1 cellular context compared by ENCODE assay signal in the genomic region with DNA sequence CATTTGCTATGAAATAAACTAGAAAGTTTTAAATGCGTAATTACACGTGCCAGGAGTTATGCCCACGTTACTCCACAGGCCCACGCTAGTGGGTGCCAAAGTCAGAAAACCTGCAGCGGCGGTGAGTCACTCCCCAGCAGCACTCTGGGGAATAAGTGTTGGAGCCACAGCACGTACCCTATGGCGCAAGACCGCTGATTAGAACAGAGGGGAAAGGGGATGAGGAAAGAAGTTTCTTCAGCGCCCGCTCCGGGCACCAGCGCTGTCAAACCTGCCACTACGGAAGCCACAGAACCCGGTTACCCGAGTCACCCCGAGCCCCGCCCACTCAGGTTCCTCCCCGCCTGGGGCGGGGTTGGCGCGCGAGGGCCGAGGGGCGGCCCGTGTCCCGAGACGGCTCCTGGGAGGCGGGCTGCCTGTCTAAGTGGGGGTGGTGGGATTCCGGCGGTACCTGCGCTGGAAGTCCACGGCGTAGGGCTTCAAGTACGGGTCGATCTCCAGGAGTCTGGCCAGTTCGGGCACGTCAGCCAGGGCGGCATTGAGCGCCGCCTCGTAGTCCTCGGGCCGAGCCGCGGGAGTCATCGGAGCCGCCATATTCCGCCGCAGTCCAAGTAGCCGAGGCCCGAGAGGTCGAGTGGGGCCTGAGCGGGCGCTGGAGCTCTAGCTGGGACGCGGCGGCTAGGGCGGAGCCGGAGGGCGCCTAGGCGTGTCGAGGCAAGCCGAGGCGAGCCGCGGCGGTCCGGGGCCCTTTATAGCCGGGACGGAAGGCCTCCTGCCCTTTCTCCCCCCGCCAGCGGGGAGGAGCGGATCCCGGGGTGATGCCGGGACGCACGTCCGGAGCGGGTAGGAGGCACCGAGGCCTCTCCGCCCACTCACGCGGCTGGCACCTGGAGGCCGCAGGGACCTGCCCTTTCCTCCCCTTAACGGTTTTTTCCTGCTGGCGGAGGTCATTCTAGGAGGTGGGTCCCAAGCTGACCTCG.
TF ChIP-seq lines count a peak whose summit lies in the region.

A gene (minus strand): TSS at position 722 of the 980 bp plus-strand sequence. CDS start 128 bp downstream, at position 594.

TF ChIP-seq in GM23338, 12 proteins besides CTCF, POLR2A, EP300 and RAD21 (continued from another document):
- TF ChIP-seq, protein P1, sequence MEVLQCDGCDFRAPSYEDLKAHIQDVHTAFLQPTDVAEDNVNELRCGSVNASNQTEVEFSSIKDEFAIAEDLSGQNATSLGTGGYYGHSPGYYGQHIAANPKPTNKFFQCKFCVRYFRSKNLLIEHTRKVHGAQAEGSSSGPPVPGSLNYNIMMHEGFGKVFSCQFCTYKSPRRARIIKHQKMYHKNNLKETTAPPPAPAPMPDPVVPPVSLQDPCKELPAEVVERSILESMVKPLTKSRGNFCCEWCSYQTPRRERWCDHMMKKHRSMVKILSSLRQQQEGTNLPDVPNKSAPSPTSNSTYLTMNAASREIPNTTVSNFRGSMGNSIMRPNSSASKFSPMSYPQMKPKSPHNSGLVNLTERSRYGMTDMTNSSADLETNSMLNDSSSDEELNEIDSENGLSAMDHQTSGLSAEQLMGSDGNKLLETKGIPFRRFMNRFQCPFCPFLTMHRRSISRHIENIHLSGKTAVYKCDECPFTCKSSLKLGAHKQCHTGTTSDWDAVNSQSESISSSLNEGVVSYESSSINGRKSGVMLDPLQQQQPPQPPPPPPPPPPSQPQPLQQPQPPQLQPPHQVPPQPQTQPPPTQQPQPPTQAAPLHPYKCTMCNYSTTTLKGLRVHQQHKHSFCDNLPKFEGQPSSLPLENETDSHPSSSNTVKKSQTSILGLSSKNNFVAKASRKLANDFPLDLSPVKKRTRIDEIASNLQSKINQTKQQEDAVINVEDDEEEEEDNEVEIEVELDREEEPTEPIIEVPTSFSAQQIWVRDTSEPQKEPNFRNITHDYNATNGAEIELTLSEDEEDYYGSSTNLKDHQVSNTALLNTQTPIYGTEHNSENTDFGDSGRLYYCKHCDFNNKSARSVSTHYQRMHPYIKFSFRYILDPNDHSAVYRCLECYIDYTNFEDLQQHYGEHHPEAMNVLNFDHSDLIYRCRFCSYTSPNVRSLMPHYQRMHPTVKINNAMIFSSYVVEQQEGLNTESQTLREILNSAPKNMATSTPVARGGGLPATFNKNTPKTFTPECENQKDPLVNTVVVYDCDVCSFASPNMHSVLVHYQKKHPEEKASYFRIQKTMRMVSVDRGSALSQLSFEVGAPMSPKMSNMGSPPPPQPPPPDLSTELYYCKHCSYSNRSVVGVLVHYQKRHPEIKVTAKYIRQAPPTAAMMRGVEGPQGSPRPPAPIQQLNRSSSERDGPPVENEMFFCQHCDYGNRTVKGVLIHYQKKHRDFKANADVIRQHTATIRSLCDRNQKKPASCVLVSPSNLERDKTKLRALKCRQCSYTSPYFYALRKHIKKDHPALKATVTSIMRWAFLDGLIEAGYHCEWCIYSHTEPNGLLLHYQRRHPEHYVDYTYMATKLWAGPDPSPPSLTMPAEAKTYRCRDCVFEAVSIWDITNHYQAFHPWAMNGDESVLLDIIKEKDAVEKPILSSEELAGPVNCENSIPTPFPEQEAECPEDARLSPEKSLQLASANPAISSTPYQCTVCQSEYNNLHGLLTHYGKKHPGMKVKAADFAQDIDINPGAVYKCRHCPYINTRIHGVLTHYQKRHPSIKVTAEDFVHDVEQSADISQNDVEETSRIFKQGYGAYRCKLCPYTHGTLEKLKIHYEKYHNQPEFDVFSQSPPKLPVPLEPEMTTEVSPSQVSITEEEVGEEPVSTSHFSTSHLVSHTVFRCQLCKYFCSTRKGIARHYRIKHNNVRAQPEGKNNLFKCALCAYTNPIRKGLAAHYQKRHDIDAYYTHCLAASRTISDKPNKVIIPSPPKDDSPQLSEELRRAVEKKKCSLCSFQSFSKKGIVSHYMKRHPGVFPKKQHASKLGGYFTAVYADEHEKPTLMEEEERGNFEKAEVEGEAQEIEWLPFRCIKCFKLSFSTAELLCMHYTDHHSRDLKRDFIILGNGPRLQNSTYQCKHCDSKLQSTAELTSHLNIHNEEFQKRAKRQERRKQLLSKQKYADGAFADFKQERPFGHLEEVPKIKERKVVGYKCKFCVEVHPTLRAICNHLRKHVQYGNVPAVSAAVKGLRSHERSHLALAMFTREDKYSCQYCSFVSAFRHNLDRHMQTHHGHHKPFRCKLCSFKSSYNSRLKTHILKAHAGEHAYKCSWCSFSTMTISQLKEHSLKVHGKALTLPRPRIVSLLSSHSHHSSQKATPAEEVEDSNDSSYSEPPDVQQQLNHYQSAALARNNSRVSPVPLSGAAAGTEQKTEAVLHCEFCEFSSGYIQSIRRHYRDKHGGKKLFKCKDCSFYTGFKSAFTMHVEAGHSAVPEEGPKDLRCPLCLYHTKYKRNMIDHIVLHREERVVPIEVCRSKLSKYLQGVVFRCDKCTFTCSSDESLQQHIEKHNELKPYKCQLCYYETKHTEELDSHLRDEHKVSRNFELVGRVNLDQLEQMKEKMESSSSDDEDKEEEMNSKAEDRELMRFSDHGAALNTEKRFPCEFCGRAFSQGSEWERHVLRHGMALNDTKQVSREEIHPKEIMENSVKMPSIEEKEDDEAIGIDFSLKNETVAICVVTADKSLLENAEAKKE (CRISPR knock-in tag; IDR thresholded peaks at IDR 0.05): no peak
- TF ChIP-seq EZH2phosphoT487 (IDR thresholded peaks at IDR 0.05; ENCODE audit: unreplicated experiment) (no peak), NANOG (IDR thresholded peaks at IDR 0.05; ENCODE audit: borderline replicate concordance) (no peak), POLR2AphosphoS5 (IDR thresholded peaks at IDR 0.05; ENCODE audit: low read depth) (peak; percentile 75), ZNF114 (CRISPR knock-in tag; IDR thresholded peaks at IDR 0.05) (0 out of 2 replicates have a peak, but pooled peaks have one; percentile 46), CREB1 (CRISPR knock-in tag; IDR thresholded peaks at IDR 0.05; ENCODE audit: low read depth) (peak; percentile 37), STAT1 (IDR thresholded peaks at IDR 0.05; ENCODE audit: unreplicated experiment) (no peak), ZNF331 (CRISPR knock-in tag; IDR thresholded peaks at IDR 0.05; ENCODE audit: low read depth) (no peak)
- TF ChIP-seq, protein P2, sequence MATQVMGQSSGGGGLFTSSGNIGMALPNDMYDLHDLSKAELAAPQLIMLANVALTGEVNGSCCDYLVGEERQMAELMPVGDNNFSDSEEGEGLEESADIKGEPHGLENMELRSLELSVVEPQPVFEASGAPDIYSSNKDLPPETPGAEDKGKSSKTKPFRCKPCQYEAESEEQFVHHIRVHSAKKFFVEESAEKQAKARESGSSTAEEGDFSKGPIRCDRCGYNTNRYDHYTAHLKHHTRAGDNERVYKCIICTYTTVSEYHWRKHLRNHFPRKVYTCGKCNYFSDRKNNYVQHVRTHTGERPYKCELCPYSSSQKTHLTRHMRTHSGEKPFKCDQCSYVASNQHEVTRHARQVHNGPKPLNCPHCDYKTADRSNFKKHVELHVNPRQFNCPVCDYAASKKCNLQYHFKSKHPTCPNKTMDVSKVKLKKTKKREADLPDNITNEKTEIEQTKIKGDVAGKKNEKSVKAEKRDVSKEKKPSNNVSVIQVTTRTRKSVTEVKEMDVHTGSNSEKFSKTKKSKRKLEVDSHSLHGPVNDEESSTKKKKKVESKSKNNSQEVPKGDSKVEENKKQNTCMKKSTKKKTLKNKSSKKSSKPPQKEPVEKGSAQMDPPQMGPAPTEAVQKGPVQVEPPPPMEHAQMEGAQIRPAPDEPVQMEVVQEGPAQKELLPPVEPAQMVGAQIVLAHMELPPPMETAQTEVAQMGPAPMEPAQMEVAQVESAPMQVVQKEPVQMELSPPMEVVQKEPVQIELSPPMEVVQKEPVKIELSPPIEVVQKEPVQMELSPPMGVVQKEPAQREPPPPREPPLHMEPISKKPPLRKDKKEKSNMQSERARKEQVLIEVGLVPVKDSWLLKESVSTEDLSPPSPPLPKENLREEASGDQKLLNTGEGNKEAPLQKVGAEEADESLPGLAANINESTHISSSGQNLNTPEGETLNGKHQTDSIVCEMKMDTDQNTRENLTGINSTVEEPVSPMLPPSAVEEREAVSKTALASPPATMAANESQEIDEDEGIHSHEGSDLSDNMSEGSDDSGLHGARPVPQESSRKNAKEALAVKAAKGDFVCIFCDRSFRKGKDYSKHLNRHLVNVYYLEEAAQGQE (IDR thresholded peaks at IDR 0.05; ENCODE audit: unreplicated experiment): no peak
